In the genomic region with DNA sequence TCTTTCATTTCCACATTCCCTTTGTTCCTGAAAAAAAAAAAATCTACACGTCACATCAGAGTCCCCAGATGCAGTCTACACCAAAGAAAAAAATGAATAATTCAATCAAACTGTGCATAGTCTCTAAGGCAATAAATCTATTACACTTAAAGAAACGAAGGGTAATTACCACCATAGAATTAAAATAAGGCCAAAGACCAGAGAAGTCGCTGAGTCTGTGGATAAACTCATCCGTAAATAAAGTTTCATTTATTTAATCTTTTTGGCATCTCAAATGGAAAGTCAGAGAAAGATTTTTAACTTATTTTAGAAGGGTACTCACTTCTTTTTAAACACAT, we compare ENCODE assay signal across 18 cellular contexts.
DNase-seq lines count a peak whose midpoint lies in the region; ATAC-seq and TF ChIP-seq lines count a peak whose summit lies in the region.
"Had no signal": no experiment of that assay in that cellular context is flagged by ENCODE, and none has a peak within 500 bp of the region (broad histone marks: within the 10 kb centered on the region; RNA-seq: fewer than 3 reads in every experiment).

No MANE protein-coding gene starts in this region.

- peaks cover 21% of the 10 kb centered on the region for H3K4me1 Mint-ChIP-seq in T-helper 1 cell treated with Interleukin-12 subunit alpha and Interleukin-12 subunit beta and Interleukin-4 antibody, amounts not matched to agents 30 μg/mL and 1 μg/mL, for 36 hours (ENCODE audit: low read depth)
- H3K4me1 Mint-ChIP-seq in HFFc6 (ENCODE audit: low read depth) = peaks cover 16% of the 10 kb centered on the region
- H3K4me1 Mint-ChIP-seq in osteocyte (ENCODE audit: unreplicated experiment) = peaks cover 23% of the 10 kb centered on the region

- no peaks in the 10 kb centered on the region for H3K27me3 ChIP-seq in endocrine pancreas (ENCODE audit: control insufficient read depth, insufficient read depth, low read length)
- H3K27me3 ChIP-seq: body of pancreas had no signal

- no peak for TF ChIP-seq CTCF in HFFc6 (IDR thresholded peaks at IDR 0.05)
- no peak for TF ChIP-seq CTCF in osteocyte (IDR thresholded peaks at IDR 0.05)

- H3K27ac Mint-ChIP-seq in T-helper 1 cell treated with Interleukin-12 subunit alpha and Interleukin-12 subunit beta and Interleukin-4 antibody, amounts not matched to agents 30 μg/mL and 1 μg/mL, for 36 hours = peak overlapping the region; percentile 27
- H3K27ac Mint-ChIP-seq in HFFc6 (no peak overlapping the region), osteocyte (ENCODE audit: unreplicated experiment) (no peak overlapping the region)
- H3K27ac Mint-ChIP-seq: activated T-helper 2 cell treated with anti-CD3 and anti-CD28 coated beads, Interferon-gamma antibody, Interleukin-2, Interleukin-4, amounts not matched to agents 10 μg/mL and 5 μg/mL and 100 μg/mL, durations not matched to agents 14 hours and 24 hours and 36 hours; immature natural killer cell; stimulated activated memory B cell treated with anti-CD40 and anti-IgM and Interleukin-4, amounts not matched to agents 10 μg/mL and 1 μg/mL and 100 μg/mL, for 72 hours had no signal

- no peaks in the 10 kb centered on the region for H3K9me3 Mint-ChIP-seq in T-helper 1 cell treated with Interleukin-12 subunit alpha and Interleukin-12 subunit beta and Interleukin-4 antibody, amounts not matched to agents 30 μg/mL and 1 μg/mL, for 36 hours
- H3K9me3 Mint-ChIP-seq in HFFc6 = no peaks in the 10 kb centered on the region
- no peaks in the 10 kb centered on the region for H3K9me3 Mint-ChIP-seq in osteocyte (ENCODE audit: unreplicated experiment)
- H3K9me3 Mint-ChIP-seq: activated T-helper 2 cell treated with anti-CD3 and anti-CD28 coated beads, Interferon-gamma antibody, Interleukin-2, Interleukin-4, amounts not matched to agents 10 μg/mL and 5 μg/mL and 100 μg/mL, durations not matched to agents 14 hours and 24 hours and 36 hours; stimulated activated memory B cell treated with anti-CD40 and anti-IgM and Interleukin-4, amounts not matched to agents 10 μg/mL and 1 μg/mL and 100 μg/mL, for 72 hours had no signal

- H3K9ac ChIP-seq in endocrine pancreas (ENCODE audit: control insufficient read depth, insufficient read depth, low read length) = no peak overlapping the region
- H3K9ac ChIP-seq: KMS-11 had no signal

- H3K27me3 Mint-ChIP-seq in T-helper 1 cell treated with Interleukin-12 subunit alpha and Interleukin-12 subunit beta and Interleukin-4 antibody, amounts not matched to agents 30 μg/mL and 1 μg/mL, for 36 hours (ENCODE audit: low read depth) = peaks cover 54% of the 10 kb centered on the region
- peaks cover 17% of the 10 kb centered on the region for H3K27me3 Mint-ChIP-seq in HFFc6 (ENCODE audit: insufficient read depth)
- H3K27me3 Mint-ChIP-seq in osteocyte (ENCODE audit: unreplicated experiment) = peaks cover 18% of the 10 kb centered on the region

- no peak for DNase-seq in T-helper 1 cell
- no peak for DNase-seq in HFFc6
- no peak for DNase-seq in osteocyte (ENCODE audit: extremely low spot score, unreplicated experiment)
- no peak for DNase-seq in retina
- DNase-seq in activated gamma-delta T cell (lab: John Stamatoyannopoulos, UW) = no peak
- DNase-seq: activated CD4-positive, alpha-beta T cell treated with anti-CD3 and anti-CD28 coated beads for 48 hours; cortex of kidney; immature natural killer cell; NCI-H2171 treated with DMSO at 0.1 percent for 48 hours; SW 1271 had no signal

- no peaks in the 10 kb centered on the region for H3K9me3 ChIP-seq in endocrine pancreas (ENCODE audit: control insufficient read depth, low read length)
- H3K9me3 ChIP-seq: body of pancreas, prostate gland had no signal

- no peaks in the 10 kb centered on the region for H3K36me3 ChIP-seq in endocrine pancreas (ENCODE audit: control insufficient read depth, insufficient read depth, low read length)
- H3K36me3 ChIP-seq: prostate gland had no signal

- H3K4me1 ChIP-seq in endocrine pancreas (ENCODE audit: control insufficient read depth, insufficient read depth, low read length) = no peaks in the 10 kb centered on the region

- no peak for ATAC-seq in GM18519 (IDR thresholded peaks at IDR 0.05; ENCODE audit: low FRiP score, unreplicated experiment)
- ATAC-seq: stimulated activated memory B cell treated with anti-CD40 and anti-IgM and Interleukin-4, amounts not matched to agents 10 μg/mL and 1 μg/mL and 100 μg/mL, for 72 hours had no signal

- peak overlapping the region; percentile 85 for H3K4me3 ChIP-seq in endocrine pancreas (ENCODE audit: control insufficient read depth, insufficient read depth, low read length)
- H3K4me3 ChIP-seq: body of pancreas, prostate gland had no signal

- H3K4me3 Mint-ChIP-seq in T-helper 1 cell treated with Interleukin-12 subunit alpha and Interleukin-12 subunit beta and Interleukin-4 antibody, amounts not matched to agents 30 μg/mL and 1 μg/mL, for 36 hours = no peak overlapping the region
- peak overlapping the region; percentile 3; the same call in 1 of the 2 replicates for H3K4me3 Mint-ChIP-seq in HFFc6
- H3K4me3 Mint-ChIP-seq in osteocyte (ENCODE audit: unreplicated experiment) = peak overlapping the region; percentile 36

- H3K36me3 Mint-ChIP-seq in T-helper 1 cell treated with Interleukin-12 subunit alpha and Interleukin-12 subunit beta and Interleukin-4 antibody, amounts not matched to agents 30 μg/mL and 1 μg/mL, for 36 hours (ENCODE audit: low read depth) = peaks cover 2% of the 10 kb centered on the region
- no peaks in the 10 kb centered on the region for H3K36me3 Mint-ChIP-seq in HFFc6 (ENCODE audit: low read depth)
- no peaks in the 10 kb centered on the region for H3K36me3 Mint-ChIP-seq in osteocyte (ENCODE audit: unreplicated experiment)
- H3K36me3 Mint-ChIP-seq: stimulated activated memory B cell treated with anti-CD40 and anti-IgM and Interleukin-4, amounts not matched to agents 10 μg/mL and 1 μg/mL and 100 μg/mL, for 72 hours had no signal
